18 cellular contexts compared by ENCODE assay signal in genomic region chr1:46137901-46138300, GRCh38. TPM values are rescaled to one million over a fixed set of nuclear protein-coding genes. Genes with fewer than 3 reads are reported as not detected.
DNase-seq lines count a peak whose midpoint lies in the region; ATAC-seq, FAIRE-seq and TF ChIP-seq lines count a peak whose summit lies in the region.
"Had no signal": no experiment of that assay in that cellular context is flagged by ENCODE, and none has a peak within 500 bp of the region (broad histone marks: within the 10 kb centered on the region; RNA-seq: fewer than 3 reads in every experiment).

No MANE protein-coding gene starts in this region.

- no peak for TF ChIP-seq CTCF in AG04449 (IDR thresholded peaks at IDR 0.05; ENCODE audit: insufficient read depth, low read length, missing control alignments)
- TF ChIP-seq CTCF in esophagus muscularis mucosa (IDR thresholded peaks at IDR 0.05) = no peak
- no peak for TF ChIP-seq CTCF in osteoblast (IDR thresholded peaks at IDR 0.05; ENCODE audit: extremely low read depth, low read depth, low read length)
- TF ChIP-seq CTCF in OCI-LY7 (conservative IDR thresholded peaks at IDR 0.05; ENCODE audit: low read length) = no peak

- CTCF ChIA-PET in AG04449 (lab: Yijun Ruan, JAX) (interaction anchor here (0.6 to 1.2 kb wide), 4 partner anchors 43 to 256 kb away, joined by 3 to 4 read pairs (median 3); no protein-coding TSS in a partner anchor), OCI-LY7 (lab: Charles Lee; ENCODE audit: unreplicated experiment) (no interaction called here)

- H3K4me2 ChIP-seq in osteoblast (ENCODE audit: insufficient read depth, low read length) (peak overlapping the region; percentile 95), OCI-LY7 (ENCODE audit: low read length) (no peak overlapping the region)

- H3K4me3 ChIP-seq in AG04449 (ENCODE audit: low read depth, low read length) = peak overlapping the region; percentile 42
- peak overlapping the region in 1 of 4 donors; percentile 4 for H3K4me3 ChIP-seq in esophagus muscularis mucosa
- peak overlapping the region; percentile 69 for H3K4me3 ChIP-seq in osteoblast (ENCODE audit: insufficient read depth, low read length)
- no peak overlapping the region for H3K4me3 ChIP-seq in OCI-LY7 (ENCODE audit: low read depth, low read length, poor library complexity, severe bottlenecking)

- TF ChIP-seq POLR2A in esophagus muscularis mucosa (IDR thresholded peaks at IDR 0.05; ENCODE audit: low read depth) = no peak

- no TSS peak for BruUV-seq in OCI-LY7 (replicated peaks; lab: Mats Ljungman, UMichigan)

- H3K27ac ChIP-seq in esophagus muscularis mucosa (replicated peaks in 1 of 4) (peak overlapping the region; percentile 19 to 46 (median 32)), osteoblast (ENCODE audit: low read depth, low read length) (peak overlapping the region; percentile 81), OCI-LY7 (ENCODE audit: low read depth, low read length, poor library complexity, severe bottlenecking) (no peak overlapping the region)

- ATAC-seq in GM19455 (IDR thresholded peaks at IDR 0.05; ENCODE audit: unreplicated experiment) = no peak

- H3K4me1 ChIP-seq in esophagus muscularis mucosa (peaks cover 26 to 40% (median 35%) of the 10 kb centered on the region in 4 donors), osteoblast (ENCODE audit: insufficient read depth, low read length) (peaks cover 28% of the 10 kb centered on the region), OCI-LY7 (ENCODE audit: insufficient read depth, low read length, poor library complexity, severe bottlenecking) (peaks cover 18% of the 10 kb centered on the region)

- FAIRE-seq in GM19239 (lab: Jason Lieb, UNC) = no peak

- intact Hi-C loops in esophagus muscularis mucosa (cut with DNase I) = no loop called here
- intact Hi-C loops in OCI-LY7 (cut with micrococcal nuclease; ENCODE audit: unreplicated experiment) = no loop called here

- H3K9me3 ChIP-seq in esophagus muscularis mucosa = no peaks in the 10 kb centered on the region
- no peaks in the 10 kb centered on the region for H3K9me3 ChIP-seq in osteoblast (ENCODE audit: low read depth, low read length)
- no peaks in the 10 kb centered on the region for H3K9me3 ChIP-seq in OCI-LY7 (ENCODE audit: low read length)
- H3K9me3 ChIP-seq: tibial nerve had no signal

- H3K36me3 ChIP-seq in esophagus muscularis mucosa (no peaks in the 10 kb centered on the region), osteoblast (ENCODE audit: insufficient read depth, low read length) (no peaks in the 10 kb centered on the region), OCI-LY7 (ENCODE audit: insufficient read depth, low read length) (no peaks in the 10 kb centered on the region)
- H3K36me3 ChIP-seq: tibial nerve had no signal

- no peak for DNase-seq in AG04449 (ENCODE audit: low read depth, low spot score)
- peak; percentile 61 for DNase-seq in M059J (ENCODE audit: low read depth)
- no peak for DNase-seq in esophagus muscularis mucosa (ENCODE audit: extremely low spot score)
- DNase-seq in osteoblast (ENCODE audit: insufficient read length, low spot score, missing footprints) = peak; percentile 47
- DNase-seq in DMS 273 (lab: John Stamatoyannopoulos, UW; ENCODE audit: unreplicated experiment) = no peak
- no peak for DNase-seq in OCI-LY7 (ENCODE audit: low spot score)
- no peak for DNase-seq in GM19239 (ENCODE audit: insufficient read length, low spot score)
- DNase-seq: activated CD4-positive, alpha-beta T cell treated with anti-CD3 and anti-CD28 coated beads, Interleukin-2, amount 50 U/mL, for 4 hours; activated gamma-delta T cell treated with Interleukin-2 at 50 U/mL for 16 hours; AML-193; cortex of kidney; head of caudate nucleus; KBM-7; midbrain; NCI-H2081 treated with DMSO at 0.1 percent for 48 hours had no signal

- no peak for TF ChIP-seq EP300 in esophagus muscularis mucosa (IDR thresholded peaks at IDR 0.05)

- H3K79me2 ChIP-seq in osteoblast (ENCODE audit: insufficient read depth, low read length) (no peaks in the 10 kb centered on the region), OCI-LY7 (ENCODE audit: insufficient read depth, low read depth, low read length) (no peaks in the 10 kb centered on the region)

- H2AFZ ChIP-seq in osteoblast (ENCODE audit: low read length) = peak overlapping the region; percentile 94
- H2AFZ ChIP-seq in OCI-LY7 (ENCODE audit: low read length) = no peak overlapping the region

- WGBS in esophagus muscularis mucosa = 58% methylated on average over 3 of the region's 3 CpGs

- H4K20me1 ChIP-seq in osteoblast (ENCODE audit: insufficient read depth, low read length) (no peaks in the 10 kb centered on the region), OCI-LY7 (ENCODE audit: insufficient read depth, low read length) (no peaks in the 10 kb centered on the region)

- H3K27me3 ChIP-seq in esophagus muscularis mucosa (no peaks in the 10 kb centered on the region), osteoblast (ENCODE audit: insufficient read depth, low read length) (no peaks in the 10 kb centered on the region)
- H3K27me3 ChIP-seq: tibial nerve had no signal

- POLR2A ChIA-PET in AG04449 (lab: Yijun Ruan, JAX) = no interaction called here
- POLR2A ChIA-PET in OCI-LY7 (lab: Charles Lee) = interaction anchor here (0.9 to 1.6 kb wide), 2 partner anchors 10 to 20 kb away, joined by 3 to 4 read pairs; no protein-coding TSS in a partner anchor

- H3K9me2 ChIP-seq in OCI-LY7 (ENCODE audit: insufficient read depth, low read length) = no peaks in the 10 kb centered on the region

RNA-seq across cellular contexts. Expression of gene PIK3R3, which starts 5.5 kb away (rescaled TPM):
- 13.1 and 20.6 TPM in 2 replicates for total RNA-seq in M059J (2014; rRNA removed; shearing (Covaris generic))
- total RNA-seq in esophagus muscularis mucosa = 10 to 100 TPM; 13.7 to 34.3 (median 21.4) TPM
- total RNA-seq in osteoblast = 4.0 and 5.3 TPM in 2 replicates
- 12.7 and 16.2 TPM in 2 replicates for total RNA-seq in OCI-LY7 (2014; rRNA removed; shearing (Covaris generic))
- 25.8 and 27.0 TPM in 2 replicates for total RNA-seq in OCI-LY7 (2022)

RNA-seq across cellular contexts. Expression of gene TSPAN1, which starts 37.0 kb away (rescaled TPM):
- 0.47 and 1.7 TPM in 2 replicates for total RNA-seq in M059J (2014; rRNA removed; shearing (Covaris generic))
- total RNA-seq in esophagus muscularis mucosa (1 to 10 TPM in 3 of 4 donors, under 1 TPM in 1; 0.83 to 1.6 (median 1.5) TPM), osteoblast (0.59 and 1.1 TPM in 2 replicates), OCI-LY7 (2022) (not detected in 2 replicates)
- not detected in 2 replicates for total RNA-seq in OCI-LY7 (2014; rRNA removed; shearing (Covaris generic))

RNA-seq across cellular contexts. Expression of gene P3R3URF, which starts 38.4 kb away (rescaled TPM):
- total RNA-seq in M059J (2014; rRNA removed; shearing (Covaris generic)) = not detected in 2 replicates
- total RNA-seq in esophagus muscularis mucosa (not detected), osteoblast (not detected in 2 replicates), OCI-LY7 (2022) (not detected in 2 replicates)
- total RNA-seq in OCI-LY7 (2014; rRNA removed; shearing (Covaris generic)) = not detected in 2 replicates
- total RNA-seq: T-helper 1 cell treated with Interleukin-12 subunit alpha and Interleukin-12 subunit beta and Interleukin-4 antibody, amounts not matched to agents 30 ng/mL and 1 ng/mL, for 36 hours; tibial nerve had no signal

Comparison
In these comparisons a context has a peak if more than half of its experiments do, and no peak if none do; other contexts are left out.
1. DNase-seq: peak in M059J (single experiment) and osteoblast (single experiment); none in AG04449 (single experiment), esophagus muscularis mucosa (single experiment), DMS 273 (single experiment), OCI-LY7 (single experiment) and GM19239 (single experiment).